Comparison of ENCODE assay signal across 12 cellular contexts in the genomic region with DNA sequence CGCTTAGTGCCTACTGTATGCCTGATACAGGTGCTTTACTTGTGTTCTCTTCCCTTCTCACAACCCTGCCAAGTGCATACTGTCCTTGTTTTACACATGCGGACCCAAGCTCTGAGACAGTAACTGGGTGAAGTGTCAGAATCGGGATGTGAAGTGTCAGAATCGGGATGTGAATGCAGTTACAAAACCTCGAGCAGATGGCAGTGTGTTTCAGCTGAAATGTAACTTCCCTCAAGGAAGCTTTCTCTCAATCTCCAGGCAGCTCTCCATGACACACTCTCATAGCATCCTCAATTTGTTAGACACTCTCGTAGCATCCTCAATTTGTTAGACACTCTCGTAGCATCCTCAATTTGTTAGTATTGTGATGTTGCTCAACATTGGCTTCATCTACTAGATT. TPM values are rescaled to one million over a fixed set of nuclear protein-coding genes. Genes with fewer than 3 reads are reported as not detected.
A peak's percentile ranks its signal among the peaks of the same experiment; 100 is the strongest.
DNase-seq lines count a peak whose midpoint lies in the region; TF ChIP-seq lines count a peak whose summit lies in the region.
"Had no signal": no experiment of that assay in that cellular context is flagged by ENCODE, and none has a peak within 500 bp of the region (broad histone marks: within the 10 kb centered on the region; RNA-seq: fewer than 3 reads in every experiment).

No MANE protein-coding gene starts in this region.

- H3K4me2 ChIP-seq in Loucy (ENCODE audit: low read depth, low read length, poor library complexity, severe bottlenecking), result peak overlapping the region; percentile 97

- intact Hi-C loops in colonic mucosa (cut with DNase I), result no loop called here

- DNase-seq in T-helper 1 cell, result no peak
- DNase-seq in colonic mucosa, result peak; percentile 20
- no peak for DNase-seq in osteocyte (ENCODE audit: extremely low spot score, unreplicated experiment)
- no peak for DNase-seq in KG1 (lab: John Stamatoyannopoulos, UW)
- no peak for DNase-seq in DMS79 treated with DMSO at 0.1 percent for 48 hours (lab: John Stamatoyannopoulos, UW)
- DNase-seq in SJCRH30, result no peak
- DNase-seq: brain microvascular endothelial cell, NCI-H1048, small intestine, T-helper 9 cell had no signal

- H3K4me3 Mint-ChIP-seq in T-helper 1 cell treated with Interleukin-12 subunit alpha and Interleukin-12 subunit beta and Interleukin-4 antibody, amounts not matched to agents 30 μg/mL and 1 μg/mL, for 36 hours, result peak overlapping the region; percentile 92
- H3K4me3 Mint-ChIP-seq in osteocyte (ENCODE audit: unreplicated experiment), result peak overlapping the region; percentile 86

- H4K20me1 ChIP-seq in Loucy (ENCODE audit: insufficient read depth, low read length, poor library complexity, severe bottlenecking), result no peaks in the 10 kb centered on the region

- peak overlapping the region; percentile 96 for H2AFZ ChIP-seq in Loucy (ENCODE audit: low read length)

- H3F3A ChIP-seq in Loucy (ENCODE audit: low read depth), result no peaks in the 10 kb centered on the region

- peaks cover 26% of the 10 kb centered on the region for H3K27me3 Mint-ChIP-seq in T-helper 1 cell treated with Interleukin-12 subunit alpha and Interleukin-12 subunit beta and Interleukin-4 antibody, amounts not matched to agents 30 μg/mL and 1 μg/mL, for 36 hours (ENCODE audit: low read depth)
- H3K27me3 Mint-ChIP-seq in osteocyte (ENCODE audit: unreplicated experiment), result peaks cover 16% of the 10 kb centered on the region

- H3K4me3 ChIP-seq in Loucy (ENCODE audit: low read length, poor library complexity, severe bottlenecking), result peak overlapping the region; percentile 73
- no peak overlapping the region for H3K4me3 ChIP-seq in colonic mucosa
- H3K4me3 ChIP-seq in SJCRH30, result no peak overlapping the region

- H3K4me1 ChIP-seq in Loucy (ENCODE audit: insufficient read depth, low read length, poor library complexity, severe bottlenecking) (peaks cover 16% of the 10 kb centered on the region), colonic mucosa (peaks cover 3% of the 10 kb centered on the region), SJCRH30 (peaks cover 4% of the 10 kb centered on the region; the same call in 1 of the 2 replicates)

- H3K27ac ChIP-seq in colonic mucosa, result no peak overlapping the region
- no peak overlapping the region for H3K27ac ChIP-seq in SJCRH30
- H3K27ac ChIP-seq: brain microvascular endothelial cell had no signal

- H3K9me3 ChIP-seq in Loucy (ENCODE audit: insufficient read depth, low read depth, low read length), result no peaks in the 10 kb centered on the region
- no peaks in the 10 kb centered on the region for H3K9me3 ChIP-seq in colonic mucosa
- no peaks in the 10 kb centered on the region; the same call in 1 of the 2 replicates for H3K9me3 ChIP-seq in SJCRH30 (replicated peaks)

- H3K79me2 ChIP-seq in Loucy (ENCODE audit: insufficient read depth, low read length), result no peaks in the 10 kb centered on the region

- H3K36me3 Mint-ChIP-seq in T-helper 1 cell treated with Interleukin-12 subunit alpha and Interleukin-12 subunit beta and Interleukin-4 antibody, amounts not matched to agents 30 μg/mL and 1 μg/mL, for 36 hours (ENCODE audit: low read depth), result peaks cover 7% of the 10 kb centered on the region
- no peaks in the 10 kb centered on the region for H3K36me3 Mint-ChIP-seq in osteocyte (ENCODE audit: unreplicated experiment)

- no peak overlapping the region for H3K27ac Mint-ChIP-seq in T-helper 1 cell treated with Interleukin-12 subunit alpha and Interleukin-12 subunit beta and Interleukin-4 antibody, amounts not matched to agents 30 μg/mL and 1 μg/mL, for 36 hours
- H3K27ac Mint-ChIP-seq in osteocyte (ENCODE audit: unreplicated experiment), result no peak overlapping the region

- no peaks in the 10 kb centered on the region for H3K9me2 ChIP-seq in Loucy (replicated peaks; ENCODE audit: low read depth, low read length)

- peaks cover 20% of the 10 kb centered on the region for H3K9me3 Mint-ChIP-seq in T-helper 1 cell treated with Interleukin-12 subunit alpha and Interleukin-12 subunit beta and Interleukin-4 antibody, amounts not matched to agents 30 μg/mL and 1 μg/mL, for 36 hours
- peaks cover 4% of the 10 kb centered on the region for H3K9me3 Mint-ChIP-seq in osteocyte (ENCODE audit: unreplicated experiment)

- H3K9ac ChIP-seq in Loucy (ENCODE audit: low read depth, low read length, poor library complexity, severe bottlenecking), result no peak overlapping the region
- no peak overlapping the region for H3K9ac ChIP-seq in colonic mucosa (ENCODE audit: low read depth in 2 of 2, low read length in 2 of 2)

- H3K4me1 Mint-ChIP-seq in T-helper 1 cell treated with Interleukin-12 subunit alpha and Interleukin-12 subunit beta and Interleukin-4 antibody, amounts not matched to agents 30 μg/mL and 1 μg/mL, for 36 hours (ENCODE audit: low read depth), result peaks cover 19% of the 10 kb centered on the region
- H3K4me1 Mint-ChIP-seq in osteocyte (ENCODE audit: unreplicated experiment), result peaks cover 12% of the 10 kb centered on the region

- peaks cover 25% of the 10 kb centered on the region for H3K27me3 ChIP-seq in Loucy (ENCODE audit: insufficient read depth, low read length, poor library complexity, severe bottlenecking)
- no peaks in the 10 kb centered on the region for H3K27me3 ChIP-seq in colonic mucosa
- peaks cover 17% of the 10 kb centered on the region for H3K27me3 ChIP-seq in SJCRH30
- H3K27me3 ChIP-seq: brain microvascular endothelial cell had no signal

- TF ChIP-seq CTCF in Loucy (conservative IDR thresholded peaks at IDR 0.05; ENCODE audit: low read length) (no peak), colonic mucosa (IDR thresholded peaks at IDR 0.05) (no peak), osteocyte (IDR thresholded peaks at IDR 0.05) (no peak)

- no peaks in the 10 kb centered on the region for H3K36me3 ChIP-seq in Loucy (ENCODE audit: insufficient read depth, low read length)
- no peaks in the 10 kb centered on the region for H3K36me3 ChIP-seq in colonic mucosa
- no peaks in the 10 kb centered on the region for H3K36me3 ChIP-seq in SJCRH30
- H3K36me3 ChIP-seq: brain microvascular endothelial cell had no signal

RNA-seq across cellular contexts. Expression of gene HPSE, which starts 1.0 kb away (rescaled TPM):
- total RNA-seq in colonic mucosa (10 to 100 TPM; 11.7 to 16.7 TPM), osteocyte (4.9 and 6.1 TPM in 2 replicates)
- 0.53 and 0.71 TPM in 2 replicates for total RNA-seq in SJCRH30 (2014; rRNA removed; shearing (Covaris generic))

RNA-seq across cellular contexts. Expression of gene COQ2, which starts 51.1 kb away (rescaled TPM):
- total RNA-seq in colonic mucosa (10 to 100 TPM; 23.4 to 28.3 TPM), osteocyte (13.1 and 13.5 TPM in 2 replicates)
- total RNA-seq in SJCRH30 (2014; rRNA removed; shearing (Covaris generic)), result 12.6 and 15.3 TPM in 2 replicates
